Comparison of ENCODE assay signal across 16 cellular contexts in genomic region chr1:117342397-117342796, GRCh38. TPM values are rescaled to one million over a fixed set of nuclear protein-coding genes. Genes with fewer than 3 reads are reported as not detected.
A peak's percentile ranks its signal among the peaks of the same experiment; 100 is the strongest.
DNase-seq lines count a peak whose midpoint lies in the region; ATAC-seq and TF ChIP-seq lines count a peak whose summit lies in the region.
"Had no signal": no experiment of that assay in that cellular context is flagged by ENCODE, and none has a peak within 500 bp of the region (broad histone marks: within the 10 kb centered on the region; RNA-seq: fewer than 3 reads in every experiment).

No MANE protein-coding gene starts in this region.

- H3K9me3 Mint-ChIP-seq in GM23338 = no peaks in the 10 kb centered on the region; the same call in 2 of the 3 replicates

- no peak for ATAC-seq in GM23338
- no peak for ATAC-seq in activated CD4-positive, CD25-positive, alpha-beta regulatory T cell treated with anti-CD3 and anti-CD28 coated beads, Interleukin-2, amount 50 U/mL, for 24 hours

- peak overlapping the region in 7 of 11 experiments; percentile 15 to 52 (median 26); a peak in 9 of 22 replicates for H3K4me2 ChIP-seq in BLaER1 treated with 17β-estradiol and CSF1 and Interleukin-3, amounts not matched to agents 10 nM and 100 nM
- H3K4me2 ChIP-seq in GM23338 (no peak overlapping the region), mesendoderm (ENCODE audit: low read length) (no peak overlapping the region)

- H3K27me3 ChIP-seq in BLaER1 treated with 17β-estradiol and CSF1 and Interleukin-3, amounts not matched to agents 10 nM and 100 nM = no peaks in the 10 kb centered on the region
- no peaks in the 10 kb centered on the region for H3K27me3 ChIP-seq in GM23338 (ENCODE audit: insufficient read depth)
- no peaks in the 10 kb centered on the region for H3K27me3 ChIP-seq in mesendoderm (ENCODE audit: insufficient read depth, low read length, poor library complexity)
- H3K27me3 ChIP-seq: Peyer's patch had no signal

- no peak overlapping the region for H3K27ac Mint-ChIP-seq in GM23338

- H3K23ac ChIP-seq in mesendoderm (ENCODE audit: low read length) = no peak overlapping the region

- H3K4me3 Mint-ChIP-seq in GM23338 = no peak overlapping the region

- peak overlapping the region; percentile 64; the same call in 1 of the 2 replicates for H2AFZ ChIP-seq in GM23338

- no peak overlapping the region for H2AK5ac ChIP-seq in mesendoderm (ENCODE audit: low read length)

- no peak overlapping the region for H3K18ac ChIP-seq in mesendoderm (ENCODE audit: low read length)

- H4K8ac ChIP-seq in mesendoderm (ENCODE audit: low read depth, low read length) = no peak overlapping the region

- no peaks in the 10 kb centered on the region for H3K79me1 ChIP-seq in mesendoderm (ENCODE audit: low read length)

- peaks cover 0 to 10% (median 3%) of the 10 kb centered on the region in 10 experiments; a peak in 8 of 20 replicates for H3K4me1 ChIP-seq in BLaER1 treated with 17β-estradiol and CSF1 and Interleukin-3, amounts not matched to agents 10 nM and 100 nM
- H3K4me1 ChIP-seq in GM23338 (ENCODE audit: insufficient read depth) (peaks cover 15% of the 10 kb centered on the region), mesendoderm (ENCODE audit: control insufficient read depth, low read depth, low read length) (peaks cover 3% of the 10 kb centered on the region)
- H3K4me1 ChIP-seq: Peyer's patch had no signal

- H3K56ac ChIP-seq in mesendoderm (ENCODE audit: low read length) = no peak overlapping the region

- WGBS in mesendoderm (ENCODE audit: extremely low coverage, insufficient coverage, low lambda C conversion rate) = no CpG with 5 or more reads among the region's 2 CpGs

- H4K5ac ChIP-seq in mesendoderm (ENCODE audit: low read length) = no peak overlapping the region

- H3F3A ChIP-seq in GM23338 (replicated peaks; ENCODE audit: low read depth) = no peaks in the 10 kb centered on the region

- intact Hi-C loops in head of caudate nucleus (cut with DNase I) = no loop called here

- no peak overlapping the region for H2BK120ac ChIP-seq in mesendoderm (ENCODE audit: low read depth, low read length)

- H3K27ac ChIP-seq in BLaER1 treated with 17β-estradiol and CSF1 and Interleukin-3, amounts not matched to agents 10 nM and 100 nM = no peak overlapping the region
- H3K27ac ChIP-seq in GM23338 (ENCODE audit: low read depth) (no peak overlapping the region), mesendoderm (ENCODE audit: low read depth, low read length) (no peak overlapping the region)
- H3K27ac ChIP-seq: HL-60, Peyer's patch had no signal

- no peaks in the 10 kb centered on the region for H3K79me2 ChIP-seq in GM23338 (replicated peaks; ENCODE audit: insufficient read depth)
- H3K79me2 ChIP-seq in mesendoderm (ENCODE audit: control insufficient read depth, insufficient read depth, low read length) = no peaks in the 10 kb centered on the region

- no peaks in the 10 kb centered on the region for H4K20me1 ChIP-seq in BLaER1 treated with 17β-estradiol and CSF1 and Interleukin-3, amounts not matched to agents 10 nM and 100 nM
- H4K20me1 ChIP-seq in GM23338 (replicated peaks; ENCODE audit: insufficient read depth) = no peaks in the 10 kb centered on the region

- H3K36me3 ChIP-seq in BLaER1 treated with 17β-estradiol and CSF1 and Interleukin-3, amounts not matched to agents 10 nM and 100 nM = no peaks in the 10 kb centered on the region
- no peaks in the 10 kb centered on the region for H3K36me3 ChIP-seq in GM23338 (ENCODE audit: insufficient read depth)
- no peaks in the 10 kb centered on the region for H3K36me3 ChIP-seq in mesendoderm (ENCODE audit: control insufficient read depth, insufficient read depth, low read length)
- H3K36me3 ChIP-seq: Peyer's patch had no signal

- H3K9me2 ChIP-seq in GM23338 (ENCODE audit: insufficient read depth) = no peaks in the 10 kb centered on the region

- no peak overlapping the region for H2BK5ac ChIP-seq in mesendoderm (ENCODE audit: low read length)

- no peak overlapping the region for H3K4ac ChIP-seq in mesendoderm (ENCODE audit: low read depth, low read length)

- H3K27me3 Mint-ChIP-seq in GM23338 (ENCODE audit: insufficient read depth, low read depth, poor library complexity) = peaks cover 3% of the 10 kb centered on the region

- no peak overlapping the region for H3K4me3 ChIP-seq in BLaER1 treated with 17β-estradiol and CSF1 and Interleukin-3, amounts not matched to agents 10 nM and 100 nM
- H3K4me3 ChIP-seq in GM23338 (no peak overlapping the region), mesendoderm (ENCODE audit: low read length) (no peak overlapping the region)
- H3K4me3 ChIP-seq: Peyer's patch had no signal

- no peak for TF ChIP-seq CTCF in GM23338 (conservative IDR thresholded peaks at IDR 0.05; ENCODE audit: low read depth in 2 of 2)

- no peak overlapping the region for H3K9ac ChIP-seq in BLaER1 treated with 17β-estradiol and CSF1 and Interleukin-3, amounts not matched to agents 10 nM and 100 nM
- no peak overlapping the region for H3K9ac ChIP-seq in mesendoderm (ENCODE audit: low read length)

- no peak for DNase-seq in GM23338 (ENCODE audit: low spot score)
- peak; percentile 43 for DNase-seq in OCI-M1 (lab: John Stamatoyannopoulos, UW)
- no peak for DNase-seq in mesendoderm
- no peak for DNase-seq in erythroblast (lab: John Stamatoyannopoulos, UW)
- DNase-seq in head of caudate nucleus = no peak
- DNase-seq in NCI-H2196 (lab: John Stamatoyannopoulos, UW; ENCODE audit: unreplicated experiment) = no peak
- DNase-seq: COR-L47, H7, NCI-H146, NCI-H2081 treated with DMSO at 0.1 percent for 48 hours, NCI-H524, Peyer's patch, Right ventricle myocardium superior had no signal

- no peaks in the 10 kb centered on the region for H3K36me3 Mint-ChIP-seq in GM23338 (ENCODE audit: low read depth)

- TF ChIP-seq POLR2A in erythroblast (IDR thresholded peaks at IDR 0.05; ENCODE audit: low read length) = no peak

- H2BK15ac ChIP-seq in mesendoderm (replicated peaks; ENCODE audit: low read depth) = peak overlapping the region; percentile 46

- H3K4me1 Mint-ChIP-seq in GM23338 = peaks cover 23% of the 10 kb centered on the region

- H3K9me3 ChIP-seq in BLaER1 treated with 17β-estradiol and CSF1 and Interleukin-3, amounts not matched to agents 10 nM and 100 nM (replicated peaks in 1 of 11) = peaks cover 0 to 8% (median 4%) of the 10 kb centered on the region in 11 experiments; a peak in 6 of 22 replicates

TF ChIP-seq in GM23338, 12 proteins besides CTCF, POLR2A, EP300 and RAD21 (continues in another document):
- no peak for TF ChIP-seq STAT1 (IDR thresholded peaks at IDR 0.05; ENCODE audit: unreplicated experiment)
- TF ChIP-seq POLR2AphosphoS5 (IDR thresholded peaks at IDR 0.05; ENCODE audit: low read depth) = no peak
- TF ChIP-seq ZNF331 (CRISPR knock-in tag; IDR thresholded peaks at IDR 0.05; ENCODE audit: low read depth) = no peak
- TF ChIP-seq NANOG (IDR thresholded peaks at IDR 0.05; ENCODE audit: borderline replicate concordance) = no peak
- no peak for TF ChIP-seq REST (IDR thresholded peaks at IDR 0.05; ENCODE audit: unreplicated experiment)
- no peak for TF ChIP-seq EZH2phosphoT487 (IDR thresholded peaks at IDR 0.05; ENCODE audit: unreplicated experiment)

RNA-seq across cellular contexts. Expression of gene MAN1A2, which starts 24.9 kb away (rescaled TPM):
- 16.9 and 18.6 TPM in 2 replicates for total RNA-seq in GM23338 (2014; rRNA removed; shearing (Covaris generic))
- 19.4 and 22.2 TPM in 2 replicates for polyA plus RNA-seq in GM23338 (2016; fragmentation: Nextera tagmentation; extraction: Ambion mirVana)
- 11.7 TPM for polyA plus RNA-seq in mesendoderm (2013, experiment 1 of 2)
- 11.6 TPM for polyA plus RNA-seq in mesendoderm (2013, experiment 2 of 2)

Comparison
In these comparisons a context has a peak if more than half of its experiments do, and no peak if none do; other contexts are left out.
1. H3K4me2 ChIP-seq: peak in BLaER1 treated with 17β-estradiol and CSF1 and Interleukin-3, amounts not matched to agents 10 nM and 100 nM (7 of 11); none in GM23338 (single experiment) and mesendoderm (single experiment).